ENCODE assay signal across 1 cellular context in genomic region chr22:28981818-28982499, GRCh38.
TF ChIP-seq lines count a peak whose summit lies in the region.

No MANE protein-coding gene starts in this region.

TF ChIP-seq in HepG2, 621 proteins besides CTCF, POLR2A, EP300 and RAD21 (continued from another document):
- TF ChIP-seq KLF11 (CRISPR knock-in tag; IDR thresholded peaks at IDR 0.05) (0 out of 2 replicates have a peak, but pooled peaks have one; percentile 61), RFXAP (CRISPR knock-in tag; IDR thresholded peaks at IDR 0.05; ENCODE audit: borderline replicate concordance) (0 out of 2 replicates have a peak, but pooled peaks have one; percentile 29)
TF ChIP-seq in HepG2: peak in this region for 176.
